ENCODE assay signal across 8 cellular contexts in genomic region chr12:133130808-133131128, GRCh38. TPM values are rescaled to one million over a fixed set of nuclear protein-coding genes. Genes with fewer than 3 reads are reported as not detected.
DNase-seq lines count a peak whose midpoint lies in the region; ATAC-seq and TF ChIP-seq lines count a peak whose summit lies in the region.

No MANE protein-coding gene starts in this region.

- no peaks in the 10 kb centered on the region for H3K36me3 ChIP-seq in prostate gland

- peaks cover 21% of the 10 kb centered on the region in 2 donors for H3K9me3 Mint-ChIP-seq in activated T-cell treated with anti-CD3 and anti-CD28 coated beads, Interleukin-2, amount 50 U/mL, for 72 hours

- intact Hi-C loops in Right ventricle myocardium superior (cut with DNase I) = no loop called here
- intact Hi-C loops in prostate gland (cut with DNase I) = loop anchor here (2.0 to 5.0 kb wide), 4 partner anchors 50 to 144 kb away; partner anchors contain the start of genes ZNF140, ZNF26, ZNF268 and ZNF84

- no peaks in the 10 kb centered on the region for H3K27me3 Mint-ChIP-seq in activated T-cell treated with anti-CD3 and anti-CD28 coated beads, Interleukin-2, amount 50 U/mL, for 72 hours (ENCODE audit: low read depth)

- 1% methylated on average over 17 of the region's 17 CpGs for WGBS in prostate gland

- peak overlapping the region; percentile 95 to 96 for H3K27ac ChIP-seq in prostate gland

- H3K4me3 ChIP-seq in prostate gland = peak overlapping the region; percentile 85 to 91

- H3K4me3 Mint-ChIP-seq in activated T-cell treated with anti-CD3 and anti-CD28 coated beads, Interleukin-2, amount 50 U/mL, for 72 hours = peak overlapping the region; percentile 96 to 100

- no peaks in the 10 kb centered on the region for H3K9me3 ChIP-seq in prostate gland

- ATAC-seq in HG03460 (IDR thresholded peaks at IDR 0.05; ENCODE audit: unreplicated experiment) = peak; percentile 9
- ATAC-seq in activated T-cell treated with anti-CD3 and anti-CD28 coated beads, Interleukin-2, amount 50 U/mL, for 72 hours (replicated peaks in 1 of 2) = peak; percentile 4 to 5
- ATAC-seq in Right ventricle myocardium superior (ENCODE audit: poor library complexity) = peak; percentile 24
- no peak for ATAC-seq in HG03039 (IDR thresholded peaks at IDR 0.05; ENCODE audit: unreplicated experiment)

- no peak for TF ChIP-seq CTCF in prostate gland (IDR thresholded peaks at IDR 0.05)

- TF ChIP-seq POLR2A in prostate gland (IDR thresholded peaks at IDR 0.05) = no peak

- H3K27ac Mint-ChIP-seq in activated T-cell treated with anti-CD3 and anti-CD28 coated beads, Interleukin-2, amount 50 U/mL, for 72 hours = peak overlapping the region; percentile 98

- no peaks in the 10 kb centered on the region for H3K4me1 ChIP-seq in prostate gland (replicated peaks)

- peaks cover 38 to 68% of the 10 kb centered on the region in 2 donors for H3K36me3 Mint-ChIP-seq in activated T-cell treated with anti-CD3 and anti-CD28 coated beads, Interleukin-2, amount 50 U/mL, for 72 hours (ENCODE audit: insufficient read depth in 2 of 2)

- no peaks in the 10 kb centered on the region for H3K27me3 ChIP-seq in prostate gland (replicated peaks; ENCODE audit: insufficient read depth)

- DNase-seq in NCI-H1092 (lab: John Stamatoyannopoulos, UW) (peak; percentile 56), NCI-H1092 treated with DMSO at 0.1 percent for 48 hours (lab: John Stamatoyannopoulos, UW) (no peak), Right ventricle myocardium superior (peak; percentile 50), prostate gland (ENCODE audit: low spot score) (peak; percentile 20), midbrain (lab: John Stamatoyannopoulos, UW) (no peak)
- peak; percentile 48 to 52 for DNase-seq in activated T-cell treated with anti-CD3 and anti-CD28 coated beads, Interleukin-2, amount 50 U/mL, for 72 hours

- H3K4me1 Mint-ChIP-seq in activated T-cell treated with anti-CD3 and anti-CD28 coated beads, Interleukin-2, amount 50 U/mL, for 72 hours (ENCODE audit: low read depth) = peaks cover 17% of the 10 kb centered on the region

RNA-seq across cellular contexts. Expression of gene ZNF10, which starts 0.3 kb away (rescaled TPM):
- total RNA-seq in activated T-cell treated with anti-CD3 and anti-CD28 coated beads, Interleukin-2, amount 50 U/mL, for 72 hours = 10 to 100 TPM in 1 of 2 donors, 1 to 10 TPM in 1; 9.3 to 14.2 TPM
- total RNA-seq in Right ventricle myocardium superior (5.2 TPM), prostate gland (10 to 100 TPM; 11.6 to 20.3 TPM)

RNA-seq across cellular contexts. Expression of gene ZNF891, which starts 0.7 kb away (rescaled TPM):
- 1 to 10 TPM; 1.8 to 2.2 TPM for total RNA-seq in activated T-cell treated with anti-CD3 and anti-CD28 coated beads, Interleukin-2, amount 50 U/mL, for 72 hours
- total RNA-seq in Right ventricle myocardium superior (1.0 TPM), prostate gland (1 to 10 TPM; 1.9 to 3.0 TPM)

RNA-seq across cellular contexts. Expression of gene ZNF140, which starts 50.0 kb away (rescaled TPM):
- total RNA-seq in activated T-cell treated with anti-CD3 and anti-CD28 coated beads, Interleukin-2, amount 50 U/mL, for 72 hours = 10 to 100 TPM; 24.6 to 31.7 TPM
- total RNA-seq in Right ventricle myocardium superior = 6.1 TPM
- total RNA-seq in prostate gland = 10 to 100 TPM; 18.2 to 23.7 TPM

RNA-seq across cellular contexts. Expression of gene ZNF268, which starts 50.5 kb away (rescaled TPM):
- total RNA-seq in activated T-cell treated with anti-CD3 and anti-CD28 coated beads, Interleukin-2, amount 50 U/mL, for 72 hours = 10 to 100 TPM; 16.7 to 18.8 TPM
- total RNA-seq in Right ventricle myocardium superior = 7.6 TPM
- total RNA-seq in prostate gland = 10 to 100 TPM; 22.6 to 33.2 TPM

Comparison
In these comparisons a context has a peak if more than half of its experiments do, and no peak if none do; other contexts are left out.
1. DNase-seq: peak in NCI-H1092 (single experiment), activated T-cell treated with anti-CD3 and anti-CD28 coated beads, Interleukin-2, amount 50 U/mL, for 72 hours (2 of 2), Right ventricle myocardium superior (single experiment) and prostate gland (single experiment); none in NCI-H1092 treated with DMSO at 0.1 percent for 48 hours (single experiment) and midbrain (single experiment).